In the genomic region with DNA sequence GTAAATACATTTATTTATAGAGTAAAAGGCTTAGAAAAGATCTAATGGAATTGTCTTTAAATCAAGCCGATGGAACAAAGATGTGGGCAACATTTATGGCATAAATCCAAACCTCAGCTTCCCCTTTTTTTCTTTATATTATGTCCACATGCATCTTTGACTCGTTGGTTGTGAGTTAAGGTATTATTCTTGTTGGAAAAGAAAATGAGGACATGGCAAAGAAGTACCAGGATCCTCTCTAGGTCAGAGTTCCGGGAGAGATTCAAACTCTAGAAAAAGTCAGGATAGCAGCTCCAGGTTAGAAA, we compare ENCODE assay signal across 12 cellular contexts. TPM values are rescaled to one million over a fixed set of nuclear protein-coding genes. Genes with fewer than 3 reads are reported as not detected.
A peak's percentile ranks its signal among the peaks of the same experiment; 100 is the strongest.
DNase-seq lines count a peak whose midpoint lies in the region; FAIRE-seq and TF ChIP-seq lines count a peak whose summit lies in the region.
"Had no signal": no experiment of that assay in that cellular context is flagged by ENCODE, and none has a peak within 500 bp of the region (broad histone marks: within the 10 kb centered on the region; RNA-seq: fewer than 3 reads in every experiment).

No MANE protein-coding gene starts in this region.

- no peaks in the 10 kb centered on the region for H3K9me2 ChIP-seq in MM.1S (replicated peaks; ENCODE audit: insufficient read depth, low read length)

- TF ChIP-seq CTCF in MM.1S (IDR thresholded peaks at IDR 0.05; ENCODE audit: low read length) = no peak
- no peak for TF ChIP-seq CTCF in brain (conservative IDR thresholded peaks at IDR 0.05)
- TF ChIP-seq CTCF in nephron progenitor cell (IDR thresholded peaks at IDR 0.05) = no peak

- no peaks in the 10 kb centered on the region for H3K9me3 ChIP-seq in BLaER1
- no peaks in the 10 kb centered on the region for H3K9me3 ChIP-seq in MM.1S (replicated peaks; ENCODE audit: insufficient read depth, low read length)
- H3K9me3 ChIP-seq: gastrocnemius medialis had no signal

- H3K4me3 ChIP-seq in BLaER1 (no peak overlapping the region), MM.1S (ENCODE audit: low read length) (peak overlapping the region; percentile 40)

- no peaks in the 10 kb centered on the region for H3F3A ChIP-seq in MM.1S (ENCODE audit: insufficient read depth, low read length)

- H3K4me2 ChIP-seq in BLaER1 (peak overlapping the region; percentile 85), MM.1S (ENCODE audit: low read depth, low read length) (peak overlapping the region; percentile 49)

- no peak for FAIRE-seq in RCC 7860 (lab: Jason Lieb, UNC)
- FAIRE-seq: colon had no signal

- H3K4me3 Mint-ChIP-seq in brain = peak overlapping the region; percentile 83 to 92 (median 89)
- peak overlapping the region; percentile 86 for H3K4me3 Mint-ChIP-seq in nephron progenitor cell

- peak overlapping the region; percentile 52 for H2AFZ ChIP-seq in MM.1S (ENCODE audit: low read length)

- H3K27ac ChIP-seq in BLaER1 (no peak overlapping the region), MM.1S (ENCODE audit: low read length) (no peak overlapping the region)
- H3K27ac ChIP-seq: gastrocnemius medialis had no signal

- no peaks in the 10 kb centered on the region for H3K9me3 Mint-ChIP-seq in brain
- H3K9me3 Mint-ChIP-seq in nephron progenitor cell = no peaks in the 10 kb centered on the region

- H3K9ac ChIP-seq in BLaER1 (no peak overlapping the region), MM.1S (ENCODE audit: low read length) (no peak overlapping the region; the same call in 1 of the 2 replicates)

- H3K36me3 ChIP-seq in BLaER1 (no peaks in the 10 kb centered on the region), MM.1S (replicated peaks; ENCODE audit: insufficient read depth, low read length) (no peaks in the 10 kb centered on the region)
- H3K36me3 ChIP-seq: gastrocnemius medialis had no signal

- H3K27ac Mint-ChIP-seq in brain (peak overlapping the region; percentile 66 to 91 (median 74)), nephron progenitor cell (no peak overlapping the region)

- H3K27me3 ChIP-seq in BLaER1 (no peaks in the 10 kb centered on the region; the same call in 1 of the 2 replicates), MM.1S (replicated peaks; ENCODE audit: insufficient read depth, low read length) (no peaks in the 10 kb centered on the region)
- H3K27me3 ChIP-seq: gastrocnemius medialis had no signal

- no peaks in the 10 kb centered on the region for H3K36me3 Mint-ChIP-seq in brain
- H3K36me3 Mint-ChIP-seq in nephron progenitor cell (ENCODE audit: low read depth) = no peaks in the 10 kb centered on the region

- H3K4me1 Mint-ChIP-seq in brain = peaks cover 20% of the 10 kb centered on the region
- peaks cover 15% of the 10 kb centered on the region for H3K4me1 Mint-ChIP-seq in nephron progenitor cell

- H3K4me1 ChIP-seq in BLaER1 = peaks cover 12% of the 10 kb centered on the region
- H3K4me1 ChIP-seq in MM.1S (ENCODE audit: low read length) = no peaks in the 10 kb centered on the region

- DNase-seq in MM.1S (no peak), nephron progenitor cell (no peak), HUDEP-2 (lab: John Stamatoyannopoulos, UW; ENCODE audit: unreplicated experiment in 76 of 76) (no peak), COR-L47 (lab: John Stamatoyannopoulos, UW) (no peak), NCI-H2227 treated with DMSO at 0.1 percent for 48 hours (lab: John Stamatoyannopoulos, UW) (no peak), RCC 7860 (ENCODE audit: low spot score) (no peak)
- DNase-seq: activated naive CD4-positive, alpha-beta T cell treated with Interleukin-2 at 50 U/mL for 16 hours; T-helper 1 cell had no signal

- H4K20me1 ChIP-seq in BLaER1 (no peaks in the 10 kb centered on the region), MM.1S (ENCODE audit: insufficient read depth, low read length) (no peaks in the 10 kb centered on the region)

- no peaks in the 10 kb centered on the region for H3K79me2 ChIP-seq in MM.1S (ENCODE audit: low read length)

- H3K27me3 Mint-ChIP-seq in brain (no peaks in the 10 kb centered on the region), nephron progenitor cell (ENCODE audit: low read depth, poor library complexity) (peaks cover 3% of the 10 kb centered on the region)

RNA-seq across cellular contexts. Expression of gene NME5, which starts 0.5 kb away (rescaled TPM):
- polyA plus RNA-seq in brain (ENCODE audit: insufficient read depth, low read depth, low replicate concordance) = 5.1 TPM

RNA-seq across cellular contexts. Expression of gene BRD8, which starts 38.7 kb away (rescaled TPM):
- 41.7 TPM for polyA plus RNA-seq in brain (ENCODE audit: insufficient read depth, low read depth, low replicate concordance)

RNA-seq across cellular contexts. Expression of gene KIF20A, which starts 39.2 kb away (rescaled TPM):
- polyA plus RNA-seq in brain (ENCODE audit: insufficient read depth, low read depth, low replicate concordance) = 26.0 TPM

RNA-seq across cellular contexts. Expression of gene WNT8A, which starts 55.9 kb away (rescaled TPM):
- polyA plus RNA-seq in brain (ENCODE audit: insufficient read depth, low read depth, low replicate concordance) = not detected
